In the genomic region with DNA sequence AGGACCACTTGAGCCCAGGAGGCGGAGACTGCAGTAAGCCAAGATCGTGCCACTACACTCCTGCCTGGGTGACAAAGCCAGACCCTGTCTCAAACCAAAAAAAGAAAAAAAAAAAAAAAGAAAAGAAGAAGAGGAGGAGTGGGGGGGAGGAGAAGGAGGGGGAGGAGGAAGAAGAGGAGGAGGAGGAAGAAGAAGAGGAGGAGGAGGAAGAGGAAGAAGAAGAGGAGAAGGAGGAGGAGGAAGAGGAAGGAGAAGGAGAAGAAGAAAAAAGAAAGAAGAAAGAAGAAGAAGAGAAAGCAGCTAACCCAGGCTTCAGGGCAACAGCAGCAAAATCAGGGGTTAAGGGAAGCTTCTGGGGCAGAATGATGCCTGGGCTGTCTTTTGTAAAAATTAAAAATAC, we compare ENCODE assay signal across 30 cellular contexts.
"Had no signal": no experiment of that assay in that cellular context is flagged by ENCODE, and none has a peak within 500 bp of the region (broad histone marks: within the 10 kb centered on the region; RNA-seq: fewer than 3 reads in every experiment).

No MANE protein-coding gene starts in this region.

- DNase-seq: activated effector memory CD4-positive, alpha-beta T cell treated with anti-CD3 and anti-CD28 coated beads, Interleukin-2, amount 50 U/mL, for 16 hours; activated effector memory CD4-positive, alpha-beta T cell treated with Interleukin-2 at 50 U/mL for 16 hours; activated gamma-delta T cell; activated gamma-delta T cell treated with Interleukin-2 at 50 U/mL for 16 hours; activated naive CD4-positive, alpha-beta T cell; activated naive CD4-positive, alpha-beta T cell treated with anti-CD3 and anti-CD28 coated beads for 36 hours; activated naive CD4-positive, alpha-beta T cell treated with anti-CD3 and anti-CD28 coated beads, Interleukin-2, amount 10 ng/mL, durations not matched to agents 7 days and 5 days; activated naive CD4-positive, alpha-beta T cell treated with anti-CD3 and anti-CD28 coated beads, Interleukin-2, amount 50 U/mL, for 16 hours; activated naive CD4-positive, alpha-beta T cell treated with Interleukin-2 at 50 U/mL for 16 hours; activated naive CD8-positive, alpha-beta T cell treated with anti-CD3 and anti-CD28 coated beads for 36 hours; activated naive CD8-positive, alpha-beta T cell treated with anti-CD3 and anti-CD28 coated beads, Interleukin-2, amount 10 ng/mL, durations not matched to agents 7 days and 5 days; activated naive CD8-positive, alpha-beta T cell treated with anti-CD3 and anti-CD28 coated beads, Interleukin-2, amount 50 U/mL, for 24 hours; activated T-cell treated with anti-CD3 and anti-CD28 coated beads, Interleukin-2, amount 50 U/mL, for 4 hours; activated T-cell treated with anti-CD3 and anti-CD28 coated beads, Interleukin-2, amount 50 U/mL, for 48 hours; activated T-cell treated with anti-CD3 and anti-CD28 coated beads, Interleukin-2, amount 50 U/mL, for 72 hours; adrenal gland; amniotic stem cell; amygdala; anterior cingulate cortex; aorta; body of pancreas; brain microvascular endothelial cell; caudate nucleus; central memory CD4-positive, alpha-beta T cell; cerebellar nuclear complex had no signal

- H3K9me3 ChIP-seq: adrenal gland, ascending aorta, body of pancreas, breast epithelium had no signal

- H3K4me3 ChIP-seq: adrenal gland, ascending aorta, body of pancreas, breast epithelium, cardiac muscle cell had no signal

- ATAC-seq: activated naive CD4-positive, alpha-beta T cell treated with anti-CD3 and anti-CD28 coated beads, Interleukin-2, amount 50 U/mL, for 72 hours; activated naive CD8-positive, alpha-beta T cell treated with anti-CD3 and anti-CD28 coated beads, Interleukin-2, amount 50 U/mL, for 24 hours; activated T-cell treated with anti-CD3 and anti-CD28 coated beads, Interleukin-2, amount 50 U/mL, for 4 hours; activated T-cell treated with anti-CD3 and anti-CD28 coated beads, Interleukin-2, amount 50 U/mL, for 72 hours; activated T-helper 17 cell treated with anti-CD3 and anti-CD28 coated beads, Interleukin-2, amount 50 U/mL, for 72 hours; body of pancreas had no signal

- H3K4me1 ChIP-seq: adrenal gland, ascending aorta, body of pancreas, breast epithelium had no signal

- H3K27ac ChIP-seq: adrenal gland, ascending aorta, body of pancreas, brain microvascular endothelial cell, breast epithelium, cardiac muscle cell had no signal

- H3K36me3 ChIP-seq: adrenal gland, ascending aorta, brain microvascular endothelial cell, breast epithelium, cardiac muscle cell had no signal
